In genomic region chr10:8037199-8037801, GRCh38 we compare ENCODE assay signal across 15 cellular contexts. TPM values are rescaled to one million over a fixed set of nuclear protein-coding genes. Genes with fewer than 3 reads are reported as not detected.
DNase-seq lines count a peak whose midpoint lies in the region; ATAC-seq and TF ChIP-seq lines count a peak whose summit lies in the region.
"Had no signal": no experiment of that assay in that cellular context is flagged by ENCODE, and none has a peak within 500 bp of the region (broad histone marks: within the 10 kb centered on the region; RNA-seq: fewer than 3 reads in every experiment).

No MANE protein-coding gene starts in this region.

- CTCF ChIA-PET in Caco-2 (lab: Charles Lee), result interaction anchor here (0.6 to 0.8 kb wide), 2 partner anchors 8 to 1392 kb away, joined by 3 read pairs; no protein-coding TSS in a partner anchor

- H3K36me3 ChIP-seq in Caco-2 (ENCODE audit: control insufficient read depth, insufficient read depth, low read length), result no peaks in the 10 kb centered on the region
- H3K36me3 ChIP-seq: uterus had no signal

- H3K4me3 ChIP-seq in Caco-2 (ENCODE audit: low read depth, low read length), result peak overlapping the region; percentile 40
- H3K4me3 ChIP-seq: uterus had no signal

- H3K27ac Mint-ChIP-seq in Caco-2 (ENCODE audit: unreplicated experiment) (peak overlapping the region; percentile 50), nephron (no peak overlapping the region)
- no peak overlapping the region for H3K27ac Mint-ChIP-seq in activated naive CD8-positive, alpha-beta T cell treated with anti-CD3 and anti-CD28 coated beads, Interleukin-2, amount 10 ng/mL, durations not matched to agents 7 days and 5 days

- peak overlapping the region; percentile 86 for H3K27ac ChIP-seq in 22Rv1
- H3K27ac ChIP-seq: epithelial cell of prostate, uterus had no signal

- H3K27me3 ChIP-seq in Caco-2 (replicated peaks; ENCODE audit: control insufficient read depth, insufficient read depth, low read length), result no peaks in the 10 kb centered on the region

- no peak for TF ChIP-seq CTCF in 22Rv1 (IDR thresholded peaks at IDR 0.05)
- no peak for TF ChIP-seq CTCF in Caco-2 (IDR thresholded peaks at IDR 0.05; ENCODE audit: insufficient read depth in 1 of 2, low read depth in 1 of 2, low read length in 1 of 2, severe bottlenecking in 1 of 2, unreplicated experiment in 1 of 2)
- no peak for TF ChIP-seq CTCF in nephron (IDR thresholded peaks at IDR 0.05; ENCODE audit: unreplicated experiment in 3 of 3)

- H3K36me3 Mint-ChIP-seq in Caco-2 (ENCODE audit: insufficient read depth, unreplicated experiment), result no peaks in the 10 kb centered on the region
- H3K36me3 Mint-ChIP-seq in activated naive CD8-positive, alpha-beta T cell treated with anti-CD3 and anti-CD28 coated beads, Interleukin-2, amount 10 ng/mL, durations not matched to agents 7 days and 5 days, result peaks cover 3% of the 10 kb centered on the region
- H3K36me3 Mint-ChIP-seq in nephron (ENCODE audit: low read depth), result no peaks in the 10 kb centered on the region

- H3K4me1 Mint-ChIP-seq in Caco-2 (ENCODE audit: low read depth, unreplicated experiment) (peaks cover 19% of the 10 kb centered on the region), nephron (peaks cover 15% of the 10 kb centered on the region)
- peaks cover 20% of the 10 kb centered on the region for H3K4me1 Mint-ChIP-seq in activated naive CD8-positive, alpha-beta T cell treated with anti-CD3 and anti-CD28 coated beads, Interleukin-2, amount 10 ng/mL, durations not matched to agents 7 days and 5 days

- H3K4me1 ChIP-seq in Caco-2, result peaks cover 20% of the 10 kb centered on the region

- intact Hi-C loops in Caco-2 (cut with micrococcal nuclease; ENCODE audit: unreplicated experiment), result loop anchor here (1.0 kb wide), 1 partner anchor 8 kb away; no protein-coding TSS in a partner anchor

- H3K9me3 Mint-ChIP-seq in Caco-2 (ENCODE audit: unreplicated experiment), result no peaks in the 10 kb centered on the region
- H3K9me3 Mint-ChIP-seq in activated naive CD8-positive, alpha-beta T cell treated with anti-CD3 and anti-CD28 coated beads, Interleukin-2, amount 10 ng/mL, durations not matched to agents 7 days and 5 days, result no peaks in the 10 kb centered on the region
- H3K9me3 Mint-ChIP-seq in nephron, result peaks cover 9% of the 10 kb centered on the region

- H3K4me3 Mint-ChIP-seq in Caco-2 (ENCODE audit: unreplicated experiment), result peak overlapping the region; percentile 82
- peak overlapping the region; percentile 42 for H3K4me3 Mint-ChIP-seq in activated naive CD8-positive, alpha-beta T cell treated with anti-CD3 and anti-CD28 coated beads, Interleukin-2, amount 10 ng/mL, durations not matched to agents 7 days and 5 days
- H3K4me3 Mint-ChIP-seq in nephron, result peak overlapping the region in 2 of 3 experiments; percentile 60 to 66
- H3K4me3 Mint-ChIP-seq: activated B cell treated with CpG ODN at 0.5 μM for 24 hours had no signal

- ATAC-seq in activated naive CD8-positive, alpha-beta T cell treated with anti-CD3 and anti-CD28 coated beads, Interleukin-2, amount 10 ng/mL, durations not matched to agents 7 days and 5 days (ENCODE audit: low read depth), result no peak
- no peak for ATAC-seq in GM18867 (IDR thresholded peaks at IDR 0.05; ENCODE audit: unreplicated experiment)

- no TSS peak for BruUV-seq in Caco-2 (replicated peaks; lab: Mats Ljungman, UMichigan)

- POLR2A ChIA-PET in Caco-2 (lab: Charles Lee), result interaction anchor here (0.6 kb wide), 2 partner anchors 25 to 219 kb away, joined by 4 read pairs; partner anchors contain the start of gene TAF3
- POLR2A ChIA-PET in activated naive CD8-positive, alpha-beta T cell treated with anti-CD3 and anti-CD28 coated beads, Interleukin-2, amount 10 ng/mL, durations not matched to agents 7 days and 5 days (lab: Charles Lee), result no interaction called here

- no peak for DNase-seq in Caco-2
- DNase-seq in activated naive CD8-positive, alpha-beta T cell treated with anti-CD3 and anti-CD28 coated beads, Interleukin-2, amount 10 ng/mL, durations not matched to agents 7 days and 5 days, result no peak
- no peak for DNase-seq in NCI-H774 (lab: John Stamatoyannopoulos, UW)
- no peak for DNase-seq in NCI-H1105 treated with DMSO at 0.1 percent for 48 hours (lab: John Stamatoyannopoulos, UW)
- DNase-seq in NCI-H446 (lab: John Stamatoyannopoulos, UW), result no peak
- DNase-seq: activated B cell treated with CpG ODN at 0.5 μM for 24 hours, activated gamma-delta T cell, DMS79 treated with DMSO at 0.1 percent for 48 hours, NCI-H1092, uterus had no signal

- no peaks in the 10 kb centered on the region; the same call in 1 of the 2 replicates for H3K9me3 ChIP-seq in Caco-2
- H3K9me3 ChIP-seq: uterus had no signal

- H3K27me3 Mint-ChIP-seq in Caco-2 (ENCODE audit: insufficient read depth, unreplicated experiment), result no peaks in the 10 kb centered on the region
- H3K27me3 Mint-ChIP-seq in activated naive CD8-positive, alpha-beta T cell treated with anti-CD3 and anti-CD28 coated beads, Interleukin-2, amount 10 ng/mL, durations not matched to agents 7 days and 5 days, result peaks cover 87% of the 10 kb centered on the region
- peaks cover 100% of the 10 kb centered on the region for H3K27me3 Mint-ChIP-seq in nephron (ENCODE audit: low read depth)

RNA-seq across cellular contexts. Expression of gene GATA3, which starts 17.2 kb away (rescaled TPM):
- total RNA-seq in Caco-2 (2022), result 27.7 and 32.0 TPM in 2 replicates
- total RNA-seq in activated naive CD8-positive, alpha-beta T cell treated with anti-CD3 and anti-CD28 coated beads, Interleukin-2, amount 10 ng/mL, durations not matched to agents 7 days and 5 days, result 10 to 100 TPM; 48.3 to 49.1 TPM
- total RNA-seq: OCI-LY7 had no signal
